16 cellular contexts compared by ENCODE assay signal in the genomic region with DNA sequence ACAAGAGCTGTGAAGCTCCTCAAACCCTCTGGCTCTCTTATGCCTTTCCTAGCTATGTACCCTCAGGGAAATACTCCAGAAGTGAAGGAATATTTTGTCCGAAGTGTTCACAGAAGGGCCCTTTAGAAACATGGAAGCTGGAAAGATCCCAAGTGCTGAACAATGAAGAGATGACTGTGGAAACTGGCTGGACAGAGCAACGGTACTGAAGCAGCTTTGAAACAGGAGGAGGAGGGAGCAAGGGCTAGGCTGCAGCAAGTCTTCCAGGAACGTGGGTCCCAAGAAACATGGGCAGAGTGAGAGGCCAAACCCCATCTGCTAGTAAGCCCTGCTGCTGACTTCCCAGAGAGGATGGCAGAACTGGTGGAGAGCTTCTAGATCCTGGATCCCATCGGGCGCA. TPM values are rescaled to one million over a fixed set of nuclear protein-coding genes. Genes with fewer than 3 reads are reported as not detected.
DNase-seq lines count a peak whose midpoint lies in the region; ATAC-seq and TF ChIP-seq lines count a peak whose summit lies in the region.
"Had no signal": no experiment of that assay in that cellular context is flagged by ENCODE, and none has a peak within 500 bp of the region (broad histone marks: within the 10 kb centered on the region; RNA-seq: fewer than 3 reads in every experiment).

No MANE protein-coding gene starts in this region.

- H3K4me1 ChIP-seq in SK-N-SH (ENCODE audit: control insufficient read depth in 1 of 2, insufficient read depth in 2 of 2, low read depth in 1 of 2, low read length in 1 of 2) (peaks cover 2 to 10% of the 10 kb centered on the region in 2 experiments; a peak in 3 of 4 replicates), aorta (ENCODE audit: control insufficient read depth in 1 of 2, insufficient read depth in 2 of 2, low read length in 2 of 2) (peaks cover 0 to 2% of the 10 kb centered on the region in 2 donors)

- CTCF ChIA-PET in SK-N-SH (lab: Yijun Ruan, JAX), result interaction anchor here (0.8 kb wide), 1 partner anchor 43 kb away, joined by 3 read pairs; no protein-coding TSS in a partner anchor

- H3K4me3 ChIP-seq in SK-N-SH (ENCODE audit: low read depth in 2 of 2, low read length in 1 of 2) (no peak overlapping the region), cardiac fibroblast (replicated peaks in 1 of 2; ENCODE audit: low read depth in 2 of 2, low read length in 2 of 2) (no peak overlapping the region), aorta (ENCODE audit: low read length in 2 of 2) (no peak overlapping the region), coronary artery (no peak overlapping the region)
- H3K4me3 ChIP-seq: prostate gland had no signal

- no peak overlapping the region for H3K27ac ChIP-seq in SK-N-SH (ENCODE audit: low read depth in 2 of 2, low read length in 1 of 2)
- H3K27ac ChIP-seq in aorta (ENCODE audit: low read depth in 1 of 2, low read length in 2 of 2), result no peak overlapping the region
- H3K27ac ChIP-seq in coronary artery, result no peak overlapping the region
- H3K27ac ChIP-seq: prostate gland had no signal

- no peaks in the 10 kb centered on the region for H3K9me2 ChIP-seq in SK-N-SH

- no peak for DNase-seq in SK-N-SH
- DNase-seq in cardiac fibroblast (ENCODE audit: low read depth in 2 of 2), result peak; percentile 59 to 78
- DNase-seq in medulla oblongata (ENCODE audit: extremely low spot score), result peak; percentile 91
- DNase-seq in aorta, result peak; percentile 12 to 38
- no peak for DNase-seq in coronary artery (ENCODE audit: low spot score)
- no peak for DNase-seq in mesenteric fat pad (ENCODE audit: low spot score)
- DNase-seq: activated CD4-positive, alpha-beta T cell treated with anti-CD3 and anti-CD28 coated beads for 48 hours; Calu3; left cardiac atrium; NCI-H748 treated with DMSO at 0.1 percent for 48 hours; Right ventricle myocardium superior; T-helper 9 cell had no signal

- H3K27me3 ChIP-seq in SK-N-SH (ENCODE audit: insufficient read depth) (no peaks in the 10 kb centered on the region), aorta (ENCODE audit: control insufficient read depth in 1 of 2, insufficient read depth in 2 of 2, low read length in 1 of 2) (no peaks in the 10 kb centered on the region)

- H3K9ac ChIP-seq in SK-N-SH, result no peak overlapping the region

- H3K36me3 ChIP-seq in SK-N-SH (replicated peaks in 1 of 2; ENCODE audit: control insufficient read depth in 1 of 2, insufficient read depth in 2 of 2, low read length in 1 of 2), result no peaks in the 10 kb centered on the region
- no peaks in the 10 kb centered on the region for H3K36me3 ChIP-seq in aorta (ENCODE audit: control insufficient read depth in 1 of 2, insufficient read depth in 2 of 2, low read length in 1 of 2)
- H3K36me3 ChIP-seq: prostate gland had no signal

- TF ChIP-seq CTCF in SK-N-SH (IDR thresholded peaks at IDR 0.05), result no peak
- no peak for TF ChIP-seq CTCF in cardiac fibroblast (IDR thresholded peaks at IDR 0.05; ENCODE audit: low read depth, low read length)
- no peak for TF ChIP-seq CTCF in coronary artery (IDR thresholded peaks at IDR 0.05)

- intact Hi-C loops in aorta (cut with DNase I), result no loop called here

- H3K9me3 ChIP-seq in SK-N-SH (no peaks in the 10 kb centered on the region), aorta (ENCODE audit: control insufficient read depth, low read length) (no peaks in the 10 kb centered on the region)
- H3K9me3 ChIP-seq: prostate gland had no signal

- no peak for TF ChIP-seq RAD21 in SK-N-SH (IDR thresholded peaks at IDR 0.05; ENCODE audit: low read length)

- peaks cover 2% of the 10 kb centered on the region for H3F3A ChIP-seq in SK-N-SH (replicated peaks; ENCODE audit: insufficient read depth)

- WGBS in SK-N-SH (ENCODE audit: low lambda C conversion rate), result 75% methylated on average over 5 of the region's 5 CpGs
- 38 to 43% methylated on average over 5 of the region's 5 CpGs for WGBS in aorta, 2 donors

- no peak overlapping the region for H2AFZ ChIP-seq in SK-N-SH (ENCODE audit: low read depth)

- H3K4me2 ChIP-seq in SK-N-SH, result no peak overlapping the region

- H4K20me1 ChIP-seq in SK-N-SH (ENCODE audit: insufficient read depth), result peaks cover 13% of the 10 kb centered on the region

- ATAC-seq in SK-N-SH treated with all-trans-retinoic acid at 6 μM for 48 hours (no peak), aorta (ENCODE audit: low FRiP score) (no peak), GM21528 (IDR thresholded peaks at IDR 0.05; ENCODE audit: low FRiP score, unreplicated experiment) (no peak)
- ATAC-seq: activated naive CD4-positive, alpha-beta T cell treated with anti-CD3 and anti-CD28 coated beads, Interleukin-2, amount 50 U/mL, for 72 hours; left cardiac atrium had no signal

- peaks cover 20% of the 10 kb centered on the region for H3K79me2 ChIP-seq in SK-N-SH (ENCODE audit: insufficient read depth)

- POLR2A ChIA-PET in SK-N-SH (lab: Yijun Ruan, JAX), result no interaction called here

- TF ChIP-seq EP300 in SK-N-SH (IDR thresholded peaks at IDR 0.05; ENCODE audit: borderline replicate concordance in 1 of 2, low read depth in 1 of 2, low read length in 1 of 2), result no peak

TF ChIP-seq in SK-N-SH, 30 proteins besides CTCF, POLR2A, EP300 and RAD21:
- TF ChIP-seq, protein P1, sequence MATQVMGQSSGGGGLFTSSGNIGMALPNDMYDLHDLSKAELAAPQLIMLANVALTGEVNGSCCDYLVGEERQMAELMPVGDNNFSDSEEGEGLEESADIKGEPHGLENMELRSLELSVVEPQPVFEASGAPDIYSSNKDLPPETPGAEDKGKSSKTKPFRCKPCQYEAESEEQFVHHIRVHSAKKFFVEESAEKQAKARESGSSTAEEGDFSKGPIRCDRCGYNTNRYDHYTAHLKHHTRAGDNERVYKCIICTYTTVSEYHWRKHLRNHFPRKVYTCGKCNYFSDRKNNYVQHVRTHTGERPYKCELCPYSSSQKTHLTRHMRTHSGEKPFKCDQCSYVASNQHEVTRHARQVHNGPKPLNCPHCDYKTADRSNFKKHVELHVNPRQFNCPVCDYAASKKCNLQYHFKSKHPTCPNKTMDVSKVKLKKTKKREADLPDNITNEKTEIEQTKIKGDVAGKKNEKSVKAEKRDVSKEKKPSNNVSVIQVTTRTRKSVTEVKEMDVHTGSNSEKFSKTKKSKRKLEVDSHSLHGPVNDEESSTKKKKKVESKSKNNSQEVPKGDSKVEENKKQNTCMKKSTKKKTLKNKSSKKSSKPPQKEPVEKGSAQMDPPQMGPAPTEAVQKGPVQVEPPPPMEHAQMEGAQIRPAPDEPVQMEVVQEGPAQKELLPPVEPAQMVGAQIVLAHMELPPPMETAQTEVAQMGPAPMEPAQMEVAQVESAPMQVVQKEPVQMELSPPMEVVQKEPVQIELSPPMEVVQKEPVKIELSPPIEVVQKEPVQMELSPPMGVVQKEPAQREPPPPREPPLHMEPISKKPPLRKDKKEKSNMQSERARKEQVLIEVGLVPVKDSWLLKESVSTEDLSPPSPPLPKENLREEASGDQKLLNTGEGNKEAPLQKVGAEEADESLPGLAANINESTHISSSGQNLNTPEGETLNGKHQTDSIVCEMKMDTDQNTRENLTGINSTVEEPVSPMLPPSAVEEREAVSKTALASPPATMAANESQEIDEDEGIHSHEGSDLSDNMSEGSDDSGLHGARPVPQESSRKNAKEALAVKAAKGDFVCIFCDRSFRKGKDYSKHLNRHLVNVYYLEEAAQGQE (IDR thresholded peaks at IDR 0.05; ENCODE audit: low read depth, low read length), result peak; percentile 61; the same call in 1 of the 2 replicates
- no peak for TF ChIP-seq USF1 (IDR thresholded peaks at IDR 0.05; ENCODE audit: borderline replicate concordance, low read depth)

TF ChIP-seq in SK-N-SH treated with all-trans-retinoic acid at 6 μM for 48 hours, 23 proteins besides CTCF, POLR2A, EP300 and RAD21:
- TF ChIP-seq, protein P2, sequence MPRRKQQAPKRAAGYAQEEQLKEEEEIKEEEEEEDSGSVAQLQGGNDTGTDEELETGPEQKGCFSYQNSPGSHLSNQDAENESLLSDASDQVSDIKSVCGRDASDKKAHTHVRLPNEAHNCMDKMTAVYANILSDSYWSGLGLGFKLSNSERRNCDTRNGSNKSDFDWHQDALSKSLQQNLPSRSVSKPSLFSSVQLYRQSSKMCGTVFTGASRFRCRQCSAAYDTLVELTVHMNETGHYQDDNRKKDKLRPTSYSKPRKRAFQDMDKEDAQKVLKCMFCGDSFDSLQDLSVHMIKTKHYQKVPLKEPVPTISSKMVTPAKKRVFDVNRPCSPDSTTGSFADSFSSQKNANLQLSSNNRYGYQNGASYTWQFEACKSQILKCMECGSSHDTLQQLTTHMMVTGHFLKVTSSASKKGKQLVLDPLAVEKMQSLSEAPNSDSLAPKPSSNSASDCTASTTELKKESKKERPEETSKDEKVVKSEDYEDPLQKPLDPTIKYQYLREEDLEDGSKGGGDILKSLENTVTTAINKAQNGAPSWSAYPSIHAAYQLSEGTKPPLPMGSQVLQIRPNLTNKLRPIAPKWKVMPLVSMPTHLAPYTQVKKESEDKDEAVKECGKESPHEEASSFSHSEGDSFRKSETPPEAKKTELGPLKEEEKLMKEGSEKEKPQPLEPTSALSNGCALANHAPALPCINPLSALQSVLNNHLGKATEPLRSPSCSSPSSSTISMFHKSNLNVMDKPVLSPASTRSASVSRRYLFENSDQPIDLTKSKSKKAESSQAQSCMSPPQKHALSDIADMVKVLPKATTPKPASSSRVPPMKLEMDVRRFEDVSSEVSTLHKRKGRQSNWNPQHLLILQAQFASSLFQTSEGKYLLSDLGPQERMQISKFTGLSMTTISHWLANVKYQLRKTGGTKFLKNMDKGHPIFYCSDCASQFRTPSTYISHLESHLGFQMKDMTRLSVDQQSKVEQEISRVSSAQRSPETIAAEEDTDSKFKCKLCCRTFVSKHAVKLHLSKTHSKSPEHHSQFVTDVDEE (CRISPR knock-in tag; IDR thresholded peaks at IDR 0.05), result no peak
- TF ChIP-seq ZNF8 (CRISPR knock-in tag; IDR thresholded peaks at IDR 0.05), result no peak
- TF ChIP-seq BACH2 (CRISPR knock-in tag; IDR thresholded peaks at IDR 0.05; ENCODE audit: borderline replicate concordance), result no peak
- TF ChIP-seq OSR1 (CRISPR knock-in tag; IDR thresholded peaks at IDR 0.05), result no peak
- TF ChIP-seq ISL1 (CRISPR knock-in tag; IDR thresholded peaks at IDR 0.05), result no peak
- no peak for TF ChIP-seq ZC3H10 (CRISPR knock-in tag; IDR thresholded peaks at IDR 0.05)
TF ChIP-seq in SK-N-SH treated with all-trans-retinoic acid at 6 μM for 48 hours: peak in this region for 0.

RNA-seq across cellular contexts. Expression of gene PSAP, which starts 3.0 kb away (rescaled TPM):
- polyA plus RNA-seq in SK-N-SH (2012; rRNA removed) (1,647 and 1,947 TPM in 2 replicates), aorta (1,000 to 10,000 TPM in 1 of 2 donors, 100 to 1,000 TPM in 1; 698 to 1,028 TPM)
- polyA plus RNA-seq in SK-N-SH (2012; cell fraction: cytosol; rRNA removed), result 1,355 and 1,432 TPM in 2 replicates
- polyA plus RNA-seq in SK-N-SH (2012; cell fraction: nucleus; rRNA removed), result 2,007 and 2,090 TPM in 2 replicates
- total RNA-seq in aorta (1,000 to 10,000 TPM in 1 of 2 donors, 100 to 1,000 TPM in 1; 995 to 1,176 TPM), mesenteric fat pad (1,414 TPM)

Comparison
In these comparisons a context has a peak if more than half of its experiments do, and no peak if none do; other contexts are left out.
1. DNase-seq: peak in cardiac fibroblast (2 of 2), medulla oblongata (single experiment) and aorta (2 of 2); none in SK-N-SH (single experiment), coronary artery (single experiment) and mesenteric fat pad (single experiment).